In the genomic region with DNA sequence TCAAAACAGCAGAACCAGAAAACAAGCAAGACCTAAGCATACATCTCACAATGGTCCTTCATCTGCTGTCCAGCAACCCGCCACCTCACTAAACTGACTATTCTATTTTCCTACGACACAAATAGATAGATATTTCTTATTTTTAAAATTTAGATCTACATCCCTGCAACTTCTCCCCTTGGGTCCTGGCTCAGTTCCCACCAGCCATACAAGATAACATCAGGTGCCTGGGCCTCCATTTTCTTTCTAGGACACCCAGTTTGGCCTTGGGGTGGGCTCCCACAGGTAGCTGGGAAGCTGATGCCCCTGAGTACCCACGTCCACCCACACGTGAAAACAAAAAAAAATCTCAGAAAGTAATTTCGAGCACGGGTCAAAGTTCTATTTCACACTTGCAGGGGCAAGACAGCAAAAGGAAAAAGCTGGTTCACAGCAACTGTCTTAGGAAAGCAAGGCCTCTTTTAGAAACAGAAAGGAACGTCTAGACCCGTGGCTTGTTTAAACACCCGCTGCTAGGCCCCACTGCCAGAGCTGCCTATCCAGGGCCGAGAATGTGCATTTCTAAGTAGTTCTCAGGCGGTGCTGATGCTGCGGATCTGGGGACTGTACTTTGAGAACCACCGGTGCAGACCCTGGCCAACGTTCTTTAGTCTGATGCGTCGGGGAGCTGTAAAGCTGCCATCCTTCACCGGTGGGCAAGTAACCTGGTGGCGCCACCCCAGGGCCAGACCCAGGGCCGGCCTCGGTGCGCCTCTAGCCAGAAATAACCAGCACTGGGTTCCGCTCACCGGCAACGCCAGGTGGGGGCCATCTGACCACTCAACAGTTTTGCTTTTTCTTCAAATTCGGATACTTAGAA, we compare ENCODE assay signal across 8 cellular contexts. TPM values are rescaled to one million over a fixed set of nuclear protein-coding genes. Genes with fewer than 3 reads are reported as not detected.
DNase-seq lines count a peak whose midpoint lies in the region; ATAC-seq and TF ChIP-seq lines count a peak whose summit lies in the region.

No MANE protein-coding gene starts in this region.

- peaks cover 0 to 15% (median 7%) of the 10 kb centered on the region in 12 donors for H3K4me1 ChIP-seq in heart left ventricle

- WGBS in heart left ventricle, 4 donors: 13 to 19% (median 14%) methylated on average over 21 to 25 of the region's 25 CpGs

- peak in 1 of 12 donors; percentile 23 for TF ChIP-seq CTCF in heart left ventricle (IDR thresholded peaks at IDR 0.05)

- peak; percentile 14 for DNase-seq in CD1c-positive myeloid dendritic cell (ENCODE audit: extremely low spot score)
- DNase-seq in NCI-H748 (lab: John Stamatoyannopoulos, UW; ENCODE audit: unreplicated experiment): peak; percentile 87
- peak; percentile 48 to 55 for DNase-seq in activated naive CD4-positive, alpha-beta T cell treated with anti-CD3 and anti-CD28 coated beads, Interleukin-2, amount 50 U/mL, for 72 hours (ENCODE audit: low spot score in 2 of 2)
- peak in 4 of 5 donors; percentile 53 to 72 (median 62) for DNase-seq in heart left ventricle
- DNase-seq in pons (ENCODE audit: low spot score): peak; percentile 44
- no peak for DNase-seq in COLO829 (ENCODE audit: low spot score)

- intact Hi-C loops in heart left ventricle (cut with DNase I): loop anchor here in 9 of 10 donors (1.0 to 10.0 kb wide), 9 partner anchors 46 to 114 kb away; a partner anchor contains a TSS

- no peaks in the 10 kb centered on the region for H3K36me3 Mint-ChIP-seq in activated naive CD4-positive, alpha-beta T cell treated with anti-CD3 and anti-CD28 coated beads, Interleukin-2, amount 50 U/mL, for 72 hours

- no peaks in the 10 kb centered on the region for H3K36me3 ChIP-seq in heart left ventricle

- no peaks in the 10 kb centered on the region for H3K9me3 ChIP-seq in heart left ventricle

- no peak for TF ChIP-seq POLR2A in heart left ventricle (IDR thresholded peaks at IDR 0.05)

- H3K9me3 Mint-ChIP-seq in activated naive CD4-positive, alpha-beta T cell treated with anti-CD3 and anti-CD28 coated beads, Interleukin-2, amount 50 U/mL, for 72 hours: peaks cover 4% of the 10 kb centered on the region in 2 donors

- H3K27me3 ChIP-seq in heart left ventricle: no peaks in the 10 kb centered on the region

- peak overlapping the region; percentile 75 to 98 (median 94) for H3K27ac ChIP-seq in heart left ventricle

- peak; percentile 72 for ATAC-seq in GM18907 (IDR thresholded peaks at IDR 0.05; ENCODE audit: unreplicated experiment)
- peak; percentile 48 for ATAC-seq in HG03103 (IDR thresholded peaks at IDR 0.05; ENCODE audit: low read depth, unreplicated experiment)
- ATAC-seq in activated naive CD4-positive, alpha-beta T cell treated with anti-CD3 and anti-CD28 coated beads, Interleukin-2, amount 50 U/mL, for 72 hours: peak; percentile 43 to 60
- peak; percentile 8 to 70 (median 62) for ATAC-seq in heart left ventricle

- peak overlapping the region; percentile 98 to 100 for H3K27ac Mint-ChIP-seq in activated naive CD4-positive, alpha-beta T cell treated with anti-CD3 and anti-CD28 coated beads, Interleukin-2, amount 50 U/mL, for 72 hours

- peak overlapping the region; percentile 55 to 91 (median 78) for H3K4me3 ChIP-seq in heart left ventricle

RNA-seq across cellular contexts. Expression of a gene that starts 47.3 kb away (rescaled TPM):
- 10 to 100 TPM; 22.9 to 23.7 TPM for total RNA-seq in activated naive CD4-positive, alpha-beta T cell treated with anti-CD3 and anti-CD28 coated beads, Interleukin-2, amount 50 U/mL, for 72 hours
- total RNA-seq in heart left ventricle: 1 to 10 TPM; 3.2 to 6.7 (median 5.3) TPM
- 1 to 10 TPM; 3.7 to 4.3 TPM for polyA plus RNA-seq in heart left ventricle

RNA-seq across cellular contexts. Expression of a gene that starts 53.0 kb away (rescaled TPM):
- total RNA-seq in activated naive CD4-positive, alpha-beta T cell treated with anti-CD3 and anti-CD28 coated beads, Interleukin-2, amount 50 U/mL, for 72 hours: 1 to 10 TPM; 7.3 to 7.5 TPM
- 1 to 10 TPM; 2.1 to 6.4 (median 3.8) TPM for total RNA-seq in heart left ventricle
- polyA plus RNA-seq in heart left ventricle: 1 to 10 TPM in 1 of 2 donors, under 1 TPM in 1; 0.99 to 2.9 TPM
